Comparison of ENCODE assay signal across 8 cellular contexts in genomic region chr4:118836763-118837507, GRCh38. TPM values are rescaled to one million over a fixed set of nuclear protein-coding genes. Genes with fewer than 3 reads are reported as not detected.
DNase-seq lines count a peak whose midpoint lies in the region; ATAC-seq and TF ChIP-seq lines count a peak whose summit lies in the region.

No MANE protein-coding gene starts in this region.

- H3K4me3 ChIP-seq in AG10803 (ENCODE audit: low read length) (peak overlapping the region; percentile 91), Karpas-422 (ENCODE audit: low read length) (peak overlapping the region; percentile 70), choroid plexus epithelial cell (ENCODE audit: low read depth, low read length) (peak overlapping the region; percentile 89)
- peak overlapping the region; percentile 91 for H3K4me3 ChIP-seq in naive thymus-derived CD4-positive, alpha-beta T cell (ENCODE audit: low read length)

- no peaks in the 10 kb centered on the region for H3K27me3 ChIP-seq in Karpas-422 (ENCODE audit: low read length)
- no peaks in the 10 kb centered on the region for H3K27me3 ChIP-seq in naive thymus-derived CD4-positive, alpha-beta T cell (ENCODE audit: control insufficient read depth in 2 of 2, insufficient read depth in 2 of 2, low read length in 2 of 2)

- no peak overlapping the region for H3K27ac ChIP-seq in Karpas-422 (ENCODE audit: low read length)
- peak overlapping the region; percentile 87 for H3K27ac ChIP-seq in naive thymus-derived CD4-positive, alpha-beta T cell (ENCODE audit: low read depth, low read length)

- no peaks in the 10 kb centered on the region for H3K9me2 ChIP-seq in Karpas-422 (replicated peaks; ENCODE audit: insufficient read depth, low read length)

- intact Hi-C loops in naive thymus-derived CD4-positive, alpha-beta T cell (cut with micrococcal nuclease), result loop anchor here (1.0 to 10.0 kb wide), 12 partner anchors 13 to 617 kb away; partner anchors contain the start of genes USP53 (in 2 of the 2), METTL14 (in 1 of the 2) and SYNPO2 (in 1 of the 2)

- peaks cover 51% of the 10 kb centered on the region for H3K4me1 ChIP-seq in Karpas-422 (ENCODE audit: low read length)
- H3K4me1 ChIP-seq in naive thymus-derived CD4-positive, alpha-beta T cell (ENCODE audit: control insufficient read depth in 2 of 2, insufficient read depth in 2 of 2, low read length in 2 of 2), result peaks cover 0 to 5% of the 10 kb centered on the region in 2 donors

- POLR2A ChIA-PET in naive thymus-derived CD4-positive, alpha-beta T cell (lab: Charles Lee), result interaction anchor here (1.3 kb wide), 1 partner anchor 10 kb away, joined by 7 read pairs; no protein-coding TSS in a partner anchor

- H3K27me3 Mint-ChIP-seq in naive thymus-derived CD4-positive, alpha-beta T cell, result peaks cover 0 to 4% (median 0%) of the 10 kb centered on the region in 5 donors

- no peaks in the 10 kb centered on the region for H3K9me3 Mint-ChIP-seq in naive thymus-derived CD4-positive, alpha-beta T cell

- peak overlapping the region; percentile 90 for H3K9ac ChIP-seq in Karpas-422 (ENCODE audit: low read length)

- no peak for TF ChIP-seq CTCF in AG10803 (conservative IDR thresholded peaks at IDR 0.05; ENCODE audit: low read length)
- no peak for TF ChIP-seq CTCF in choroid plexus epithelial cell (conservative IDR thresholded peaks at IDR 0.05; ENCODE audit: low read depth, low read length)

- H3K36me3 Mint-ChIP-seq in naive thymus-derived CD4-positive, alpha-beta T cell, result peaks cover 0 to 10% (median 8%) of the 10 kb centered on the region in 5 donors

- H2AFZ ChIP-seq in Karpas-422 (ENCODE audit: low read length), result peak overlapping the region; percentile 100

- H3K4me3 Mint-ChIP-seq in naive thymus-derived CD4-positive, alpha-beta T cell, result peak overlapping the region; percentile 87 to 100 (median 99)

- DNase-seq in AG10803 (ENCODE audit: low read depth), result no peak
- peak; percentile 56 for DNase-seq in Karpas-422
- DNase-seq in choroid plexus epithelial cell (ENCODE audit: low read depth), result no peak
- DNase-seq in naive thymus-derived CD4-positive, alpha-beta T cell, result peak in 2 of 9 donors; percentile 7 to 10
- DNase-seq in activated CD4-positive, CD25-positive, alpha-beta regulatory T cell (lab: John Stamatoyannopoulos, UW), result no peak
- DNase-seq in RKO (ENCODE audit: low spot score), result no peak
- DNase-seq in central memory CD4-positive, alpha-beta T cell, result no peak

- no peak for ATAC-seq in naive thymus-derived CD4-positive, alpha-beta T cell
- no peak for ATAC-seq in GM19023 (IDR thresholded peaks at IDR 0.05; ENCODE audit: unreplicated experiment)

- peak overlapping the region; percentile 99 for H3K4me2 ChIP-seq in Karpas-422 (ENCODE audit: low read depth, low read length, poor library complexity, severe bottlenecking)

- CTCF ChIA-PET in naive thymus-derived CD4-positive, alpha-beta T cell (lab: Charles Lee), result interaction anchor here (0.6 to 1.2 kb wide), 2 partner anchors 9 to 34 kb away, joined by 3 to 4 read pairs; no protein-coding TSS in a partner anchor

- peaks cover 5% of the 10 kb centered on the region; the same call in 1 of the 2 replicates for H3K36me3 ChIP-seq in Karpas-422 (ENCODE audit: insufficient read depth, low read length)
- peaks cover 0 to 4% (median 0%) of the 10 kb centered on the region in 3 experiments for H3K36me3 ChIP-seq in naive thymus-derived CD4-positive, alpha-beta T cell (ENCODE audit: control insufficient read depth in 2 of 3, insufficient read depth in 3 of 3, low read length in 3 of 3)

- peaks cover 36% of the 10 kb centered on the region for H3K79me2 ChIP-seq in Karpas-422 (ENCODE audit: low read length)

- no peaks in the 10 kb centered on the region for H3K9me3 ChIP-seq in Karpas-422 (ENCODE audit: low read length)
- H3K9me3 ChIP-seq in naive thymus-derived CD4-positive, alpha-beta T cell (ENCODE audit: control insufficient read depth in 2 of 3, low read length in 3 of 3), result no peaks in the 10 kb centered on the region

- H3K4me1 Mint-ChIP-seq in naive thymus-derived CD4-positive, alpha-beta T cell, result peaks cover 13 to 27% (median 20%) of the 10 kb centered on the region in 7 donors

- H3K27ac Mint-ChIP-seq in naive thymus-derived CD4-positive, alpha-beta T cell, result peak overlapping the region; percentile 86 to 100 (median 96)

- no peaks in the 10 kb centered on the region for H4K20me1 ChIP-seq in Karpas-422 (ENCODE audit: insufficient read depth, low read depth, low read length)

RNA-seq across cellular contexts. Expression of gene SEC24D, which starts 1.0 kb away (rescaled TPM):
- 45.6 and 65.0 TPM in 2 replicates for total RNA-seq in Karpas-422 (2014; rRNA removed; shearing (Covaris generic); ENCODE audit: low replicate concordance)
- total RNA-seq in naive thymus-derived CD4-positive, alpha-beta T cell, result 10 to 100 TPM; 11.5 to 59.2 (median 16.4) TPM
- polyA plus RNA-seq in naive thymus-derived CD4-positive, alpha-beta T cell, result 10 to 100 TPM; 11.5 to 18.7 TPM

RNA-seq across cellular contexts. Expression of gene SYNPO2, which starts 51.7 kb away (rescaled TPM):
- total RNA-seq in Karpas-422 (2014; rRNA removed; shearing (Covaris generic); ENCODE audit: low replicate concordance), result 0.94 and 1.2 TPM in 2 replicates
- total RNA-seq in naive thymus-derived CD4-positive, alpha-beta T cell, result 1 to 10 TPM in 2 of 5 experiments, under 1 TPM in 3; 0.61 to 1.1 (median 0.93) TPM
- under 1 TPM; 0.08 to 0.21 TPM for polyA plus RNA-seq in naive thymus-derived CD4-positive, alpha-beta T cell
